Comparison of ENCODE assay signal across 1 cellular context in the genomic region with DNA sequence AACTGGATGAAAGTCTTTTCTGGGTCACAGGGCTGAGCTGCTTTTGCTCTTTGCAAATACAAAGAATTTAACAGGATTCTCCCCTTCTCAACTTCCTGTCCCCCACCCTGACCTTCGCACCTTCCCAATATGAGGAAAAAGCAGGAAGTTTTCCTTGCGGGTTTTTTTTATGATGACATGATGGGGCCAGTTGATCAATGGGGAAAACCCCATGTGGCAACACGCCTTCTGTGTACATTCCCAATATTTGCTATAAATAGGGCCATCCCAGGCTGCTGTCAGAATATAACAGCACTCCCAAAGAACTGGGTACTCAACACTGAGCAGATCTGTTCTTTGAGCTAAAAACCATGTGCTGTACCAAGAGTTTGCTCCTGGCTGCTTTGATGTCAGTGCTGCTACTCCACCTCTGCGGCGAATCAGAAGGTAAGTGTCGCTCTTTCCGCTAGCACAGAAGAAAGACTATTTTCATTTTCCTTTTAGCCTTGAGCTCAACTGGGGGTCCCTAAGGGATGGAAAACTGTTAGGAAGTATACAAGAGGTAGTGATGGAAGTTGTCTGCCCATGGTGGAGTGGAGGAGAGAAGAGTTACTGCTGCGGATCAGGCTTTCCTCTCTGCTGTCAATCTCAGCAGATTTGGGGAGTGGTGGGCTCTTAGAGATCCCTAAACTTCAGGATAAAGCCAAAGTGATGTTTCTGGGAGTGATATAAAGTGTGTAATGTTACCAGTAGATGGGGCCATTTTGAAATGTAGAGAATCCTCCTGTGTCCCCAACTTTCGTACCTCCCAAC.
TF ChIP-seq lines count a peak whose summit lies in the region.

A gene with protein sequence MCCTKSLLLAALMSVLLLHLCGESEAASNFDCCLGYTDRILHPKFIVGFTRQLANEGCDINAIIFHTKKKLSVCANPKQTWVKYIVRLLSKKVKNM (plus strand): TSS at position 281 of the 792 bp plus-strand sequence. CDS start 70 bp downstream, at position 351.

TF ChIP-seq in HepG2, 621 proteins besides CTCF, POLR2A, EP300 and RAD21 (continued from another document and continues in another):
- TF ChIP-seq, protein P1, sequence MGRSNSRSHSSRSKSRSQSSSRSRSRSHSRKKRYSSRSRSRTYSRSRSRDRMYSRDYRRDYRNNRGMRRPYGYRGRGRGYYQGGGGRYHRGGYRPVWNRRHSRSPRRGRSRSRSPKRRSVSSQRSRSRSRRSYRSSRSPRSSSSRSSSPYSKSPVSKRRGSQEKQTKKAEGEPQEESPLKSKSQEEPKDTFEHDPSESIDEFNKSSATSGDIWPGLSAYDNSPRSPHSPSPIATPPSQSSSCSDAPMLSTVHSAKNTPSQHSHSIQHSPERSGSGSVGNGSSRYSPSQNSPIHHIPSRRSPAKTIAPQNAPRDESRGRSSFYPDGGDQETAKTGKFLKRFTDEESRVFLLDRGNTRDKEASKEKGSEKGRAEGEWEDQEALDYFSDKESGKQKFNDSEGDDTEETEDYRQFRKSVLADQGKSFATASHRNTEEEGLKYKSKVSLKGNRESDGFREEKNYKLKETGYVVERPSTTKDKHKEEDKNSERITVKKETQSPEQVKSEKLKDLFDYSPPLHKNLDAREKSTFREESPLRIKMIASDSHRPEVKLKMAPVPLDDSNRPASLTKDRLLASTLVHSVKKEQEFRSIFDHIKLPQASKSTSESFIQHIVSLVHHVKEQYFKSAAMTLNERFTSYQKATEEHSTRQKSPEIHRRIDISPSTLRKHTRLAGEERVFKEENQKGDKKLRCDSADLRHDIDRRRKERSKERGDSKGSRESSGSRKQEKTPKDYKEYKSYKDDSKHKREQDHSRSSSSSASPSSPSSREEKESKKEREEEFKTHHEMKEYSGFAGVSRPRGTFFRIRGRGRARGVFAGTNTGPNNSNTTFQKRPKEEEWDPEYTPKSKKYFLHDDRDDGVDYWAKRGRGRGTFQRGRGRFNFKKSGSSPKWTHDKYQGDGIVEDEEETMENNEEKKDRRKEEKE (IDR thresholded peaks at IDR 0.05) = no peak
- TF ChIP-seq, protein P2, sequence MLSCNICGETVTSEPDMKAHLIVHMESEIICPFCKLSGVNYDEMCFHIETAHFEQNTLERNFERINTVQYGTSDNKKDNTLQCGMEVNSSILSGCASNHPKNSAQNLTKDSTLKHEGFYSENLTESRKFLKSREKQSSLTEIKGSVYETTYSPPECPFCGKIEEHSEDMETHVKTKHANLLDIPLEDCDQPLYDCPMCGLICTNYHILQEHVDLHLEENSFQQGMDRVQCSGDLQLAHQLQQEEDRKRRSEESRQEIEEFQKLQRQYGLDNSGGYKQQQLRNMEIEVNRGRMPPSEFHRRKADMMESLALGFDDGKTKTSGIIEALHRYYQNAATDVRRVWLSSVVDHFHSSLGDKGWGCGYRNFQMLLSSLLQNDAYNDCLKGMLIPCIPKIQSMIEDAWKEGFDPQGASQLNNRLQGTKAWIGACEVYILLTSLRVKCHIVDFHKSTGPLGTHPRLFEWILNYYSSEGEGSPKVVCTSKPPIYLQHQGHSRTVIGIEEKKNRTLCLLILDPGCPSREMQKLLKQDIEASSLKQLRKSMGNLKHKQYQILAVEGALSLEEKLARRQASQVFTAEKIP (CRISPR knock-in tag; IDR thresholded peaks at IDR 0.05; ENCODE audit: borderline replicate concordance) = no peak
- TF ChIP-seq ZNF251 (CRISPR knock-in tag; IDR thresholded peaks at IDR 0.05) (no peak), HNRNPUL1 (IDR thresholded peaks at IDR 0.05; ENCODE audit: low read depth, low read length) (no peak), NFIB (CRISPR knock-in tag; IDR thresholded peaks at IDR 0.05; ENCODE audit: borderline replicate concordance) (no peak), ZIK1 (CRISPR knock-in tag; IDR thresholded peaks at IDR 0.05; ENCODE audit: borderline replicate concordance, low read depth) (no peak), ZNF7 (CRISPR knock-in tag; IDR thresholded peaks at IDR 0.05) (no peak; the same call in 1 of the 2 replicates), TRIM24 (CRISPR knock-in tag; IDR thresholded peaks at IDR 0.05) (peak; percentile 62; the same call in 1 of the 2 replicates), ZNF543 (CRISPR knock-in tag; IDR thresholded peaks at IDR 0.05) (no peak), FOXP1 (IDR thresholded peaks at IDR 0.05) (peak; percentile 71; the same call in 1 of the 2 replicates), FOXP1 (CRISPR knock-in tag; IDR thresholded peaks at IDR 0.05) (peak; percentile 89), RARA (CRISPR knock-in tag; IDR thresholded peaks at IDR 0.05) (peak; percentile 95), ZBTB42 (CRISPR knock-in tag; IDR thresholded peaks at IDR 0.05) (no peak), KAT7 (CRISPR knock-in tag; IDR thresholded peaks at IDR 0.05; ENCODE audit: borderline replicate concordance) (peak; percentile 89), MYNN (CRISPR knock-in tag; IDR thresholded peaks at IDR 0.05; ENCODE audit: low read depth) (no peak), DPF2 (CRISPR knock-in tag; IDR thresholded peaks at IDR 0.05; ENCODE audit: borderline replicate concordance, low read depth) (peak; percentile 17; the same call in 1 of the 2 replicates), ZNF644 (CRISPR knock-in tag; IDR thresholded peaks at IDR 0.05; ENCODE audit: low read depth) (no peak; the same call in 1 of the 2 replicates), ZKSCAN8 (CRISPR knock-in tag; IDR thresholded peaks at IDR 0.05; ENCODE audit: borderline replicate concordance) (peak; percentile 92), JUN (CRISPR knock-in tag; IDR thresholded peaks at IDR 0.05) (peak; percentile 83), SP140L (CRISPR knock-in tag; IDR thresholded peaks at IDR 0.05; ENCODE audit: borderline replicate concordance) (peak; percentile 71; the same call in 1 of the 2 replicates), ZNF12 (CRISPR knock-in tag; IDR thresholded peaks at IDR 0.05) (no peak), RORA (CRISPR knock-in tag; IDR thresholded peaks at IDR 0.05) (peak; percentile 99)
- TF ChIP-seq, protein P3, sequence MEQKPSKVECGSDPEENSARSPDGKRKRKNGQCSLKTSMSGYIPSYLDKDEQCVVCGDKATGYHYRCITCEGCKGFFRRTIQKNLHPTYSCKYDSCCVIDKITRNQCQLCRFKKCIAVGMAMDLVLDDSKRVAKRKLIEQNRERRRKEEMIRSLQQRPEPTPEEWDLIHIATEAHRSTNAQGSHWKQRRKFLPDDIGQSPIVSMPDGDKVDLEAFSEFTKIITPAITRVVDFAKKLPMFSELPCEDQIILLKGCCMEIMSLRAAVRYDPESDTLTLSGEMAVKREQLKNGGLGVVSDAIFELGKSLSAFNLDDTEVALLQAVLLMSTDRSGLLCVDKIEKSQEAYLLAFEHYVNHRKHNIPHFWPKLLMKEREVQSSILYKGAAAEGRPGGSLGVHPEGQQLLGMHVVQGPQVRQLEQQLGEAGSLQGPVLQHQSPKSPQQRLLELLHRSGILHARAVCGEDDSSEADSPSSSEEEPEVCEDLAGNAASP (CRISPR knock-in tag; IDR thresholded peaks at IDR 0.05; ENCODE audit: borderline replicate concordance) = peak; percentile 74; the same call in 1 of the 2 replicates
- TF ChIP-seq, protein P4, sequence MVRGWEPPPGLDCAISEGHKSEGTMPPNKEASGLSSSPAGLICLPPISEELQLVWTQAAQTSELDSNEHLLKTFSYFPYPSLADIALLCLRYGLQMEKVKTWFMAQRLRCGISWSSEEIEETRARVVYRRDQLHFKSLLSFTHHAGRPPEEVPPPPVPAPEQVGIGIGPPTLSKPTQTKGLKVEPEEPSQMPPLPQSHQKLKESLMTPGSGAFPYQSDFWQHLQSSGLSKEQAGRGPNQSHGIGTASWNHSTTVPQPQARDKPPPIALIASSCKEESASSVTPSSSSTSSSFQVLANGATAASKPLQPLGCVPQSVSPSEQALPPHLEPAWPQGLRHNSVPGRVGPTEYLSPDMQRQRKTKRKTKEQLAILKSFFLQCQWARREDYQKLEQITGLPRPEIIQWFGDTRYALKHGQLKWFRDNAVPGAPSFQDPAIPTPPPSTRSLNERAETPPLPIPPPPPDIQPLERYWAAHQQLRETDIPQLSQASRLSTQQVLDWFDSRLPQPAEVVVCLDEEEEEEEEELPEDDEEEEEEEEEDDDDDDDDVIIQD (CRISPR knock-in tag; IDR thresholded peaks at IDR 0.05; ENCODE audit: low read depth) = peak; percentile 91
- TF ChIP-seq, protein P5, sequence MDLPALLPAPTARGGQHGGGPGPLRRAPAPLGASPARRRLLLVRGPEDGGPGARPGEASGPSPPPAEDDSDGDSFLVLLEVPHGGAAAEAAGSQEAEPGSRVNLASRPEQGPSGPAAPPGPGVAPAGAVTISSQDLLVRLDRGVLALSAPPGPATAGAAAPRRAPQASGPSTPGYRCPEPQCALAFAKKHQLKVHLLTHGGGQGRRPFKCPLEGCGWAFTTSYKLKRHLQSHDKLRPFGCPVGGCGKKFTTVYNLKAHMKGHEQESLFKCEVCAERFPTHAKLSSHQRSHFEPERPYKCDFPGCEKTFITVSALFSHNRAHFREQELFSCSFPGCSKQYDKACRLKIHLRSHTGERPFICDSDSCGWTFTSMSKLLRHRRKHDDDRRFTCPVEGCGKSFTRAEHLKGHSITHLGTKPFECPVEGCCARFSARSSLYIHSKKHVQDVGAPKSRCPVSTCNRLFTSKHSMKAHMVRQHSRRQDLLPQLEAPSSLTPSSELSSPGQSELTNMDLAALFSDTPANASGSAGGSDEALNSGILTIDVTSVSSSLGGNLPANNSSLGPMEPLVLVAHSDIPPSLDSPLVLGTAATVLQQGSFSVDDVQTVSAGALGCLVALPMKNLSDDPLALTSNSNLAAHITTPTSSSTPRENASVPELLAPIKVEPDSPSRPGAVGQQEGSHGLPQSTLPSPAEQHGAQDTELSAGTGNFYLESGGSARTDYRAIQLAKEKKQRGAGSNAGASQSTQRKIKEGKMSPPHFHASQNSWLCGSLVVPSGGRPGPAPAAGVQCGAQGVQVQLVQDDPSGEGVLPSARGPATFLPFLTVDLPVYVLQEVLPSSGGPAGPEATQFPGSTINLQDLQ (CRISPR knock-in tag; IDR thresholded peaks at IDR 0.05) = peak; percentile 96
- TF ChIP-seq, protein P6, sequence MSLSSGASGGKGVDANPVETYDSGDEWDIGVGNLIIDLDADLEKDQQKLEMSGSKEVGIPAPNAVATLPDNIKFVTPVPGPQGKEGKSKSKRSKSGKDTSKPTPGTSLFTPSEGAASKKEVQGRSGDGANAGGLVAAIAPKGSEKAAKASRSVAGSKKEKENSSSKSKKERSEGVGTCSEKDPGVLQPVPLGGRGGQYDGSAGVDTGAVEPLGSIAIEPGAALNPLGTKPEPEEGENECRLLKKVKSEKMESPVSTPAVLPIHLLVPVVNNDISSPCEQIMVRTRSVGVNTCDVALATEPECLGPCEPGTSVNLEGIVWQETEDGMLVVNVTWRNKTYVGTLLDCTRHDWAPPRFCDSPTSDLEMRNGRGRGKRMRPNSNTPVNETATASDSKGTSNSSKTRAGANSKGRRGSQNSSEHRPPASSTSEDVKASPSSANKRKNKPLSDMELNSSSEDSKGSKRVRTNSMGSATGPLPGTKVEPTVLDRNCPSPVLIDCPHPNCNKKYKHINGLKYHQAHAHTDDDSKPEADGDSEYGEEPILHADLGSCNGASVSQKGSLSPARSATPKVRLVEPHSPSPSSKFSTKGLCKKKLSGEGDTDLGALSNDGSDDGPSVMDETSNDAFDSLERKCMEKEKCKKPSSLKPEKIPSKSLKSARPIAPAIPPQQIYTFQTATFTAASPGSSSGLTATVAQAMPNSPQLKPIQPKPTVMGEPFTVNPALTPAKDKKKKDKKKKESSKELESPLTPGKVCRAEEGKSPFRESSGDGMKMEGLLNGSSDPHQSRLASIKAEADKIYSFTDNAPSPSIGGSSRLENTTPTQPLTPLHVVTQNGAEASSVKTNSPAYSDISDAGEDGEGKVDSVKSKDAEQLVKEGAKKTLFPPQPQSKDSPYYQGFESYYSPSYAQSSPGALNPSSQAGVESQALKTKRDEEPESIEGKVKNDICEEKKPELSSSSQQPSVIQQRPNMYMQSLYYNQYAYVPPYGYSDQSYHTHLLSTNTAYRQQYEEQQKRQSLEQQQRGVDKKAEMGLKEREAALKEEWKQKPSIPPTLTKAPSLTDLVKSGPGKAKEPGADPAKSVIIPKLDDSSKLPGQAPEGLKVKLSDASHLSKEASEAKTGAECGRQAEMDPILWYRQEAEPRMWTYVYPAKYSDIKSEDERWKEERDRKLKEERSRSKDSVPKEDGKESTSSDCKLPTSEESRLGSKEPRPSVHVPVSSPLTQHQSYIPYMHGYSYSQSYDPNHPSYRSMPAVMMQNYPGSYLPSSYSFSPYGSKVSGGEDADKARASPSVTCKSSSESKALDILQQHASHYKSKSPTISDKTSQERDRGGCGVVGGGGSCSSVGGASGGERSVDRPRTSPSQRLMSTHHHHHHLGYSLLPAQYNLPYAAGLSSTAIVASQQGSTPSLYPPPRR (CRISPR knock-in tag; IDR thresholded peaks at IDR 0.05; ENCODE audit: borderline replicate concordance) = peak; percentile 95
- TF ChIP-seq, protein P7, sequence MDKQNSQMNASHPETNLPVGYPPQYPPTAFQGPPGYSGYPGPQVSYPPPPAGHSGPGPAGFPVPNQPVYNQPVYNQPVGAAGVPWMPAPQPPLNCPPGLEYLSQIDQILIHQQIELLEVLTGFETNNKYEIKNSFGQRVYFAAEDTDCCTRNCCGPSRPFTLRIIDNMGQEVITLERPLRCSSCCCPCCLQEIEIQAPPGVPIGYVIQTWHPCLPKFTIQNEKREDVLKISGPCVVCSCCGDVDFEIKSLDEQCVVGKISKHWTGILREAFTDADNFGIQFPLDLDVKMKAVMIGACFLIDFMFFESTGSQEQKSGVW (CRISPR knock-in tag; IDR thresholded peaks at IDR 0.05; ENCODE audit: borderline replicate concordance) = no peak
- TF ChIP-seq, protein P8, sequence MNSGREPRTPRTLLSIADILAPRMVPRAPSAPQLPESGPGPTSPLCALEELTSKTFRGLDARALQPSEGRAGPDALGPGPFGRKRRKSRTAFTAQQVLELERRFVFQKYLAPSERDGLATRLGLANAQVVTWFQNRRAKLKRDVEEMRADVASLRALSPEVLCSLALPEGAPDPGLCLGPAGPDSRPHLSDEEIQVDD (CRISPR knock-in tag; IDR thresholded peaks at IDR 0.05; ENCODE audit: borderline replicate concordance) = no peak
- TF ChIP-seq, protein P9, sequence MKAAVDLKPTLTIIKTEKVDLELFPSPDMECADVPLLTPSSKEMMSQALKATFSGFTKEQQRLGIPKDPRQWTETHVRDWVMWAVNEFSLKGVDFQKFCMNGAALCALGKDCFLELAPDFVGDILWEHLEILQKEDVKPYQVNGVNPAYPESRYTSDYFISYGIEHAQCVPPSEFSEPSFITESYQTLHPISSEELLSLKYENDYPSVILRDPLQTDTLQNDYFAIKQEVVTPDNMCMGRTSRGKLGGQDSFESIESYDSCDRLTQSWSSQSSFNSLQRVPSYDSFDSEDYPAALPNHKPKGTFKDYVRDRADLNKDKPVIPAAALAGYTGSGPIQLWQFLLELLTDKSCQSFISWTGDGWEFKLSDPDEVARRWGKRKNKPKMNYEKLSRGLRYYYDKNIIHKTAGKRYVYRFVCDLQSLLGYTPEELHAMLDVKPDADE (CRISPR knock-in tag; IDR thresholded peaks at IDR 0.05) = no peak
- TF ChIP-seq, protein P10, sequence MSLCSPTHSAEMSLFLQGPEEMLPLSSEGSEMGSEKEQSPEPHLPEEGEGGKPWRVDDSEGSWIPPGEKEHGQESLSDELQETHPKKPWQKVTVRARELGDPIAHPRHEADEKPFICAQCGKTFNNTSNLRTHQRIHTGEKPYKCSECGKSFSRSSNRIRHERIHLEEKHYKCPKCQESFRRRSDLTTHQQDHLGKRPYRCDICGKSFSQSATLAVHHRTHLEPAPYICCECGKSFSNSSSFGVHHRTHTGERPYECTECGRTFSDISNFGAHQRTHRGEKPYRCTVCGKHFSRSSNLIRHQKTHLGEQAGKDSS (CRISPR knock-in tag; IDR thresholded peaks at IDR 0.05; ENCODE audit: borderline replicate concordance, low read depth) = no peak; the same call in 1 of the 2 replicates
